ENCODE assay signal across 1 cellular context in the genomic region with DNA sequence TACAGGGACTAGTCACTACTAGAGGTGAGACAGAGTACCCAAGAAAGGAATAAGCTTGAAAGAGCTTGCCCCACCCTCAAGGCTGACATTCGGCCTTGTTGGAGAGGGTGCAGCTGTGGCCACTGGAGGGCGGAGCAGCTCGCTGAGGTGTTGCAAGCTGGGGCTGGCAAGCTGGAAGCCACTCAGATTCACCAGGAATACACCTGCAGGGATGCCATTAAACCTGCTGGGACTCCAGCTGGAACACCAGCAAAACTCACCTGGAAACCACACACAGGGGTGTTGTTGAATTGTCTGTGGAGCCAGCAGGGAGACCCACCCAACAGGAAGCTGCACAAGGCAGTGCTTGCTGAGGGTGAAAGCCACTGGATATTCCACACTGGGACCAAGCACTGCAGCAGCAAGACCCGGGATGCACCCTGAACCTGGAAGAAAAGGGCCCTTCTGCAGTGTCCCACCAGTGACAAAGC.
TF ChIP-seq lines count a peak whose summit lies in the region.

No MANE protein-coding gene starts in this region.

TF ChIP-seq in HepG2, 621 proteins besides CTCF, POLR2A, EP300 and RAD21 (continued from another document and continues in another):
- TF ChIP-seq, protein P1, sequence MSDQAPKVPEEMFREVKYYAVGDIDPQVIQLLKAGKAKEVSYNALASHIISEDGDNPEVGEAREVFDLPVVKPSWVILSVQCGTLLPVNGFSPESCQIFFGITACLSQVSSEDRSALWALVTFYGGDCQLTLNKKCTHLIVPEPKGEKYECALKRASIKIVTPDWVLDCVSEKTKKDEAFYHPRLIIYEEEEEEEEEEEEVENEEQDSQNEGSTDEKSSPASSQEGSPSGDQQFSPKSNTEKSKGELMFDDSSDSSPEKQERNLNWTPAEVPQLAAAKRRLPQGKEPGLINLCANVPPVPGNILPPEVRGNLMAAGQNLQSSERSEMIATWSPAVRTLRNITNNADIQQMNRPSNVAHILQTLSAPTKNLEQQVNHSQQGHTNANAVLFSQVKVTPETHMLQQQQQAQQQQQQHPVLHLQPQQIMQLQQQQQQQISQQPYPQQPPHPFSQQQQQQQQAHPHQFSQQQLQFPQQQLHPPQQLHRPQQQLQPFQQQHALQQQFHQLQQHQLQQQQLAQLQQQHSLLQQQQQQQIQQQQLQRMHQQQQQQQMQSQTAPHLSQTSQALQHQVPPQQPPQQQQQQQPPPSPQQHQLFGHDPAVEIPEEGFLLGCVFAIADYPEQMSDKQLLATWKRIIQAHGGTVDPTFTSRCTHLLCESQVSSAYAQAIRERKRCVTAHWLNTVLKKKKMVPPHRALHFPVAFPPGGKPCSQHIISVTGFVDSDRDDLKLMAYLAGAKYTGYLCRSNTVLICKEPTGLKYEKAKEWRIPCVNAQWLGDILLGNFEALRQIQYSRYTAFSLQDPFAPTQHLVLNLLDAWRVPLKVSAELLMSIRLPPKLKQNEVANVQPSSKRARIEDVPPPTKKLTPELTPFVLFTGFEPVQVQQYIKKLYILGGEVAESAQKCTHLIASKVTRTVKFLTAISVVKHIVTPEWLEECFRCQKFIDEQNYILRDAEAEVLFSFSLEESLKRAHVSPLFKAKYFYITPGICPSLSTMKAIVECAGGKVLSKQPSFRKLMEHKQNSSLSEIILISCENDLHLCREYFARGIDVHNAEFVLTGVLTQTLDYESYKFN (CRISPR knock-in tag; conservative IDR thresholded peaks at IDR 0.05): no peak
- TF ChIP-seq FOSL2 (CRISPR knock-in tag; IDR thresholded peaks at IDR 0.05) (no peak), ZNF770 (CRISPR knock-in tag; IDR thresholded peaks at IDR 0.05) (no peak), ZNF329 (CRISPR knock-in tag; IDR thresholded peaks at IDR 0.05; ENCODE audit: low read depth) (no peak), HNRNPL (IDR thresholded peaks at IDR 0.05; ENCODE audit: low read depth, low read length) (no peak), MIER3 (CRISPR knock-in tag; IDR thresholded peaks at IDR 0.05; ENCODE audit: borderline replicate concordance) (no peak), GFI1 (CRISPR knock-in tag; IDR thresholded peaks at IDR 0.05; ENCODE audit: borderline replicate concordance) (no peak), STAT5B (CRISPR knock-in tag; IDR thresholded peaks at IDR 0.05) (no peak), ZNF510 (CRISPR knock-in tag; IDR thresholded peaks at IDR 0.05; ENCODE audit: low read depth) (no peak), NFE2 (CRISPR knock-in tag; IDR thresholded peaks at IDR 0.05) (no peak), CBFB (CRISPR knock-in tag; IDR thresholded peaks at IDR 0.05) (no peak), SMYD3 (CRISPR knock-in tag; IDR thresholded peaks at IDR 0.05) (no peak), SCMH1 (CRISPR knock-in tag; IDR thresholded peaks at IDR 0.05; ENCODE audit: borderline replicate concordance) (no peak), ZNF33B (CRISPR knock-in tag; IDR thresholded peaks at IDR 0.05) (no peak), PHB2 (IDR thresholded peaks at IDR 0.05; ENCODE audit: partially characterized antibody) (no peak), PAX8 (CRISPR knock-in tag; IDR thresholded peaks at IDR 0.05; ENCODE audit: borderline replicate concordance) (no peak), ZNF451 (CRISPR knock-in tag; IDR thresholded peaks at IDR 0.05) (no peak), XBP1 (CRISPR knock-in tag; IDR thresholded peaks at IDR 0.05) (no peak), CBX5 (CRISPR knock-in tag; IDR thresholded peaks at IDR 0.05; ENCODE audit: borderline replicate concordance) (0 out of 2 replicates have a peak, but pooled peaks have one; percentile 52), SP5 (CRISPR knock-in tag; IDR thresholded peaks at IDR 0.05; ENCODE audit: borderline replicate concordance, low read depth) (0 out of 2 replicates have a peak, but pooled peaks have one; percentile 44), NR2F6 (IDR thresholded peaks at IDR 0.05) (no peak), NR2F6 (CRISPR knock-in tag; IDR thresholded peaks at IDR 0.05) (0 out of 2 replicates have a peak, but pooled peaks have one; percentile 35), ZNF800 (CRISPR knock-in tag; IDR thresholded peaks at IDR 0.05) (no peak), ZNF30 (CRISPR knock-in tag; IDR thresholded peaks at IDR 0.05) (no peak), ZNF878 (CRISPR knock-in tag; IDR thresholded peaks at IDR 0.05) (no peak), MTA3 (CRISPR knock-in tag; IDR thresholded peaks at IDR 0.05) (no peak), ZNF572 (CRISPR knock-in tag; IDR thresholded peaks at IDR 0.05) (0 out of 2 replicates have a peak, but pooled peaks have one; percentile 37), SETDB1 (CRISPR knock-in tag; IDR thresholded peaks at IDR 0.05; ENCODE audit: borderline replicate concordance) (no peak), ZNF335 (CRISPR knock-in tag; IDR thresholded peaks at IDR 0.05) (no peak), CEBPG (CRISPR knock-in tag; IDR thresholded peaks at IDR 0.05) (peak; percentile 84), HOXD1 (CRISPR knock-in tag; IDR thresholded peaks at IDR 0.05) (no peak), SATB2 (CRISPR knock-in tag; IDR thresholded peaks at IDR 0.05) (no peak), PRPF4 (IDR thresholded peaks at IDR 0.05; ENCODE audit: low read depth, low read length, poor library complexity, severe bottlenecking) (no peak), ZBTB38 (CRISPR knock-in tag; IDR thresholded peaks at IDR 0.05) (0 out of 2 replicates have a peak, but pooled peaks have one; percentile 28), ZNF724P (CRISPR knock-in tag; IDR thresholded peaks at IDR 0.05; ENCODE audit: borderline replicate concordance) (no peak), NFKBIZ (CRISPR knock-in tag; IDR thresholded peaks at IDR 0.05) (no peak), ZNF331 (CRISPR knock-in tag; IDR thresholded peaks at IDR 0.05) (peak; percentile 60), POGK (CRISPR knock-in tag; conservative IDR thresholded peaks at IDR 0.05) (0 out of 2 replicates have a peak, but pooled peaks have one; percentile 29), GLI4 (CRISPR knock-in tag; IDR thresholded peaks at IDR 0.05; ENCODE audit: borderline replicate concordance) (no peak), ZNF333 (CRISPR knock-in tag; IDR thresholded peaks at IDR 0.05; ENCODE audit: borderline replicate concordance) (no peak), ELF1 (CRISPR knock-in tag; IDR thresholded peaks at IDR 0.05) (0 out of 2 replicates have a peak, but pooled peaks have one; percentile 21), ZNF256 (CRISPR knock-in tag; conservative IDR thresholded peaks at IDR 0.05) (no peak)
- TF ChIP-seq, protein P2, sequence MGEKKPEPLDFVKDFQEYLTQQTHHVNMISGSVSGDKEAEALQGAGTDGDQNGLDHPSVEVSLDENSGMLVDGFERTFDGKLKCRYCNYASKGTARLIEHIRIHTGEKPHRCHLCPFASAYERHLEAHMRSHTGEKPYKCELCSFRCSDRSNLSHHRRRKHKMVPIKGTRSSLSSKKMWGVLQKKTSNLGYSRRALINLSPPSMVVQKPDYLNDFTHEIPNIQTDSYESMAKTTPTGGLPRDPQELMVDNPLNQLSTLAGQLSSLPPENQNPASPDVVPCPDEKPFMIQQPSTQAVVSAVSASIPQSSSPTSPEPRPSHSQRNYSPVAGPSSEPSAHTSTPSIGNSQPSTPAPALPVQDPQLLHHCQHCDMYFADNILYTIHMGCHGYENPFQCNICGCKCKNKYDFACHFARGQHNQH (CRISPR knock-in tag; IDR thresholded peaks at IDR 0.05): no peak
- TF ChIP-seq, protein P3, sequence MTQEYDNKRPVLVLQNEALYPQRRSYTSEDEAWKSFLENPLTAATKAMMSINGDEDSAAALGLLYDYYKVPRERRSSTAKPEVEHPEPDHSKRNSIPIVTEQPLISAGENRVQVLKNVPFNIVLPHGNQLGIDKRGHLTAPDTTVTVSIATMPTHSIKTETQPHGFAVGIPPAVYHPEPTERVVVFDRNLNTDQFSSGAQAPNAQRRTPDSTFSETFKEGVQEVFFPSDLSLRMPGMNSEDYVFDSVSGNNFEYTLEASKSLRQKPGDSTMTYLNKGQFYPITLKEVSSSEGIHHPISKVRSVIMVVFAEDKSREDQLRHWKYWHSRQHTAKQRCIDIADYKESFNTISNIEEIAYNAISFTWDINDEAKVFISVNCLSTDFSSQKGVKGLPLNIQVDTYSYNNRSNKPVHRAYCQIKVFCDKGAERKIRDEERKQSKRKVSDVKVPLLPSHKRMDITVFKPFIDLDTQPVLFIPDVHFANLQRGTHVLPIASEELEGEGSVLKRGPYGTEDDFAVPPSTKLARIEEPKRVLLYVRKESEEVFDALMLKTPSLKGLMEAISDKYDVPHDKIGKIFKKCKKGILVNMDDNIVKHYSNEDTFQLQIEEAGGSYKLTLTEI (CRISPR knock-in tag; conservative IDR thresholded peaks at IDR 0.05): no peak
- TF ChIP-seq, protein P4, sequence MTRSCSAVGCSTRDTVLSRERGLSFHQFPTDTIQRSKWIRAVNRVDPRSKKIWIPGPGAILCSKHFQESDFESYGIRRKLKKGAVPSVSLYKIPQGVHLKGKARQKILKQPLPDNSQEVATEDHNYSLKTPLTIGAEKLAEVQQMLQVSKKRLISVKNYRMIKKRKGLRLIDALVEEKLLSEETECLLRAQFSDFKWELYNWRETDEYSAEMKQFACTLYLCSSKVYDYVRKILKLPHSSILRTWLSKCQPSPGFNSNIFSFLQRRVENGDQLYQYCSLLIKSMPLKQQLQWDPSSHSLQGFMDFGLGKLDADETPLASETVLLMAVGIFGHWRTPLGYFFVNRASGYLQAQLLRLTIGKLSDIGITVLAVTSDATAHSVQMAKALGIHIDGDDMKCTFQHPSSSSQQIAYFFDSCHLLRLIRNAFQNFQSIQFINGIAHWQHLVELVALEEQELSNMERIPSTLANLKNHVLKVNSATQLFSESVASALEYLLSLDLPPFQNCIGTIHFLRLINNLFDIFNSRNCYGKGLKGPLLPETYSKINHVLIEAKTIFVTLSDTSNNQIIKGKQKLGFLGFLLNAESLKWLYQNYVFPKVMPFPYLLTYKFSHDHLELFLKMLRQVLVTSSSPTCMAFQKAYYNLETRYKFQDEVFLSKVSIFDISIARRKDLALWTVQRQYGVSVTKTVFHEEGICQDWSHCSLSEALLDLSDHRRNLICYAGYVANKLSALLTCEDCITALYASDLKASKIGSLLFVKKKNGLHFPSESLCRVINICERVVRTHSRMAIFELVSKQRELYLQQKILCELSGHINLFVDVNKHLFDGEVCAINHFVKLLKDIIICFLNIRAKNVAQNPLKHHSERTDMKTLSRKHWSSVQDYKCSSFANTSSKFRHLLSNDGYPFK (CRISPR knock-in tag; IDR thresholded peaks at IDR 0.05; ENCODE audit: borderline replicate concordance): peak; percentile 56; the same call in 1 of the 2 replicates
- TF ChIP-seq, protein P5, sequence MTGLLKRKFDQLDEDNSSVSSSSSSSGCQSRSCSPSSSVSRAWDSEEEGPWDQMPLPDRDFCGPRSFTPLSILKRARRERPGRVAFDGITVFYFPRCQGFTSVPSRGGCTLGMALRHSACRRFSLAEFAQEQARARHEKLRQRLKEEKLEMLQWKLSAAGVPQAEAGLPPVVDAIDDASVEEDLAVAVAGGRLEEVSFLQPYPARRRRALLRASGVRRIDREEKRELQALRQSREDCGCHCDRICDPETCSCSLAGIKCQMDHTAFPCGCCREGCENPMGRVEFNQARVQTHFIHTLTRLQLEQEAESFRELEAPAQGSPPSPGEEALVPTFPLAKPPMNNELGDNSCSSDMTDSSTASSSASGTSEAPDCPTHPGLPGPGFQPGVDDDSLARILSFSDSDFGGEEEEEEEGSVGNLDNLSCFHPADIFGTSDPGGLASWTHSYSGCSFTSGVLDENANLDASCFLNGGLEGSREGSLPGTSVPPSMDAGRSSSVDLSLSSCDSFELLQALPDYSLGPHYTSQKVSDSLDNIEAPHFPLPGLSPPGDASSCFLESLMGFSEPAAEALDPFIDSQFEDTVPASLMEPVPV (CRISPR knock-in tag; IDR thresholded peaks at IDR 0.05): no peak
- TF ChIP-seq, protein P6, sequence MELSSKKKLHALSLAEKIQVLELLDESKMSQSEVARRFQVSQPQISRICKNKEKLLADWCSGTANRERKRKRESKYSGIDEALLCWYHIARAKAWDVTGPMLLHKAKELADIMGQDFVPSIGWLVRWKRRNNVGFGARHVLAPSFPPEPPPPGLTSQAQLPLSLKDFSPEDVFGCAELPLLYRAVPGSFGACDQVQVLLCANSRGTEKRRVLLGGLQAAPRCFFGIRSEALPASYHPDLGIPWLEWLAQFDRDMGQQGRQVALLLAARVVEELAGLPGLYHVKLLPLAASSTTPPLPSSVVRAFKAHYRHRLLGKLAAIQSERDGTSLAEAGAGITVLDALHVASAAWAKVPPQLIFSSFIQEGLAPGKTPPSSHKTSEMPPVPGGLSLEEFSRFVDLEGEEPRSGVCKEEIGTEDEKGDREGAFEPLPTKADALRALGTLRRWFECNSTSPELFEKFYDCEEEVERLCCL (CRISPR knock-in tag; IDR thresholded peaks at IDR 0.05; ENCODE audit: borderline replicate concordance): no peak
